19 cellular contexts compared by ENCODE assay signal in genomic region chr13:97466782-97467181, GRCh38. TPM values are rescaled to one million over a fixed set of nuclear protein-coding genes. Genes with fewer than 3 reads are reported as not detected.
A peak's percentile ranks its signal among the peaks of the same experiment; 100 is the strongest.
DNase-seq lines count a peak whose midpoint lies in the region; ATAC-seq and TF ChIP-seq lines count a peak whose summit lies in the region.
"Had no signal": no experiment of that assay in that cellular context is flagged by ENCODE, and none has a peak within 500 bp of the region (broad histone marks: within the 10 kb centered on the region; RNA-seq: fewer than 3 reads in every experiment).

No MANE protein-coding gene starts in this region.

- DNase-seq in A673 (ENCODE audit: low spot score) (no peak), IMR-90 (no peak), mesothelial cell of epicardium (ENCODE audit: low spot score in 2 of 2, unreplicated experiment in 2 of 2) (no peak), 8988T (no peak), activated gamma-delta T cell (lab: John Stamatoyannopoulos, UW) (no peak), DMS114 treated with DMSO at 0.1 percent for 48 hours (lab: John Stamatoyannopoulos, UW; ENCODE audit: unreplicated experiment) (no peak)
- DNase-seq in central memory CD8-positive, alpha-beta T cell (ENCODE audit: low spot score in 2 of 2): no peak
- DNase-seq: BE2C; C1 segment of cervical spinal cord; CD4-positive, CD25-positive, alpha-beta regulatory T cell; CD8-positive, alpha-beta memory T cell; COR-L47; DMS 273 treated with DMSO at 0.1 percent for 48 hours; GM23248; HCEC 1CT; HFFc6 had no signal

- no CpG with 5 or more reads among the region's 3 CpGs for WGBS in IMR-90 (ENCODE audit: extremely low coverage in 2 of 2, insufficient read length in 1 of 2), 2 experiments

- no peak for TF ChIP-seq POLR2A in IMR-90 (IDR thresholded peaks at IDR 0.05; ENCODE audit: low read depth, low read length)

- no peak overlapping the region for H4K8ac ChIP-seq in IMR-90 (ENCODE audit: low read depth in 2 of 2, low read length in 2 of 2)

- H3K27me3 ChIP-seq in A673 (replicated peaks; ENCODE audit: insufficient read depth, low read depth, low read length, poor library complexity) (no peaks in the 10 kb centered on the region), IMR-90 (ENCODE audit: control insufficient read depth, insufficient read depth, low read length) (no peaks in the 10 kb centered on the region)
- H3K27me3 ChIP-seq: BE2C had no signal

- no peak overlapping the region for H3K9ac ChIP-seq in IMR-90 (ENCODE audit: low read depth, low read length)
- H3K9ac ChIP-seq: GM23248 had no signal

- in situ Hi-C loops in IMR-90 (cut with MboI; ENCODE audit: low sequenced_read_pairs): no loop called here

- no peak overlapping the region for H3K4me3 ChIP-seq in A673 (ENCODE audit: low read depth, low read length, poor library complexity, severe bottlenecking)
- H3K4me3 ChIP-seq in IMR-90 (ENCODE audit: insufficient read depth, low read depth, low read length): no peak overlapping the region
- H3K4me3 ChIP-seq: GM23248 had no signal

- no peaks in the 10 kb centered on the region; the same call in 1 of the 2 replicates for H3K9me1 ChIP-seq in IMR-90 (ENCODE audit: insufficient read depth, low read length)

- CTCF ChIA-PET in A673 (lab: Charles Lee): no interaction called here
- CTCF ChIA-PET in IMR-90 (lab: Yijun Ruan, JAX): no interaction called here

- no peak for ATAC-seq in IMR-90 (ENCODE audit: low read depth)
- ATAC-seq in central memory CD8-positive, alpha-beta T cell (replicated peaks; ENCODE audit: extremely low read depth, poor library complexity, severe bottlenecking): no peak
- ATAC-seq in HG03196 (IDR thresholded peaks at IDR 0.05; ENCODE audit: unreplicated experiment): no peak
- ATAC-seq: HepG2 had no signal

- H3K27me3 Mint-ChIP-seq in central memory CD8-positive, alpha-beta T cell: no peaks in the 10 kb centered on the region
- no peaks in the 10 kb centered on the region for H3K27me3 Mint-ChIP-seq in mesothelial cell of epicardium (ENCODE audit: low read depth)
- H3K27me3 Mint-ChIP-seq: CD4-positive, CD25-positive, alpha-beta regulatory T cell; CD8-positive, alpha-beta memory T cell had no signal

- H2AK5ac ChIP-seq in IMR-90 (ENCODE audit: low read depth, low read length): no peak overlapping the region

- peaks cover 3% of the 10 kb centered on the region; the same call in 1 of the 2 replicates for H4K20me1 ChIP-seq in IMR-90 (ENCODE audit: insufficient read depth, low read length)

- H3K14ac ChIP-seq in IMR-90 (replicated peaks; ENCODE audit: low read depth, low read length): no peak overlapping the region

- no peak overlapping the region for H2BK15ac ChIP-seq in IMR-90 (ENCODE audit: low read depth, low read length)

- POLR2A ChIA-PET in A673 (lab: Charles Lee; ENCODE audit: low non-redundant PET) (no interaction called here), IMR-90 (lab: Charles Lee; ENCODE audit: unreplicated experiment) (no interaction called here)

- no peak overlapping the region for H2BK5ac ChIP-seq in IMR-90 (ENCODE audit: low read depth, low read length, poor library complexity, severe bottlenecking)

- no peak overlapping the region for H2BK120ac ChIP-seq in IMR-90 (ENCODE audit: low read depth, low read length)

- no peak overlapping the region for H3K27ac ChIP-seq in A673 (ENCODE audit: low read depth, low read length, poor library complexity, severe bottlenecking)
- H3K27ac ChIP-seq in IMR-90 (ENCODE audit: insufficient read depth, low read length): no peak overlapping the region
- H3K27ac ChIP-seq: 22Rv1, GM23248 had no signal

- H3K23ac ChIP-seq in IMR-90 (ENCODE audit: low read depth, low read length): no peak overlapping the region

- H3K27ac Mint-ChIP-seq in central memory CD8-positive, alpha-beta T cell (ENCODE audit: low read depth): peak overlapping the region; percentile 22
- H3K27ac Mint-ChIP-seq in mesothelial cell of epicardium: peak overlapping the region; percentile 43
- H3K27ac Mint-ChIP-seq: CD4-positive, CD25-positive, alpha-beta regulatory T cell; HFFc6 had no signal

- no peak overlapping the region for H3K4me3 Mint-ChIP-seq in central memory CD8-positive, alpha-beta T cell
- no peak overlapping the region for H3K4me3 Mint-ChIP-seq in mesothelial cell of epicardium
- H3K4me3 Mint-ChIP-seq: CD4-positive, CD25-positive, alpha-beta regulatory T cell; CD8-positive, alpha-beta memory T cell; HFFc6 had no signal

- no peak overlapping the region for H2AFZ ChIP-seq in IMR-90 (replicated peaks; ENCODE audit: low read length, poor library complexity)
- H2AFZ ChIP-seq: GM23248 had no signal

- H3K4me2 ChIP-seq in IMR-90 (ENCODE audit: low read depth, low read length): no peak overlapping the region; the same call in 1 of the 2 replicates

- dilution Hi-C loops in IMR-90 (cut with HindIII; ENCODE audit: low sequenced_read_pairs, unreplicated experiment): no loop called here

- H3K36me3 ChIP-seq in A673 (ENCODE audit: insufficient read depth, low read length, poor library complexity, severe bottlenecking) (no peaks in the 10 kb centered on the region), IMR-90 (ENCODE audit: control insufficient read depth, insufficient read depth, low read length) (peaks cover 10% of the 10 kb centered on the region)

- H2AK9ac ChIP-seq in IMR-90 (replicated peaks; ENCODE audit: low read depth, low read length, poor library complexity): no peak overlapping the region

- peaks cover 13 to 19% of the 10 kb centered on the region in 2 experiments; a peak in 3 of 4 replicates for H3K79me1 ChIP-seq in IMR-90 (ENCODE audit: low read depth in 1 of 2, low read length in 2 of 2)

- no peak overlapping the region for H4K91ac ChIP-seq in IMR-90 (ENCODE audit: insufficient read depth, low read depth, low read length)

- H3K18ac ChIP-seq in IMR-90 (ENCODE audit: low read depth, low read length): no peak overlapping the region; the same call in 1 of the 2 replicates

- H3K4me1 ChIP-seq in A673 (ENCODE audit: insufficient read depth, low read length, poor library complexity, severe bottlenecking): peaks cover 23% of the 10 kb centered on the region
- peaks cover 2% of the 10 kb centered on the region; the same call in 1 of the 2 replicates for H3K4me1 ChIP-seq in IMR-90 (ENCODE audit: control insufficient read depth, insufficient read depth, low read length)
- H3K4me1 ChIP-seq: BE2C had no signal

- H3K9me3 Mint-ChIP-seq in central memory CD8-positive, alpha-beta T cell: no peaks in the 10 kb centered on the region
- peaks cover 2% of the 10 kb centered on the region for H3K9me3 Mint-ChIP-seq in mesothelial cell of epicardium
- H3K9me3 Mint-ChIP-seq: CD8-positive, alpha-beta memory T cell; HFFc6 had no signal

- H3K9me3 ChIP-seq in A673 (ENCODE audit: low read depth, low read length, poor library complexity, severe bottlenecking): no peaks in the 10 kb centered on the region
- H3K9me3 ChIP-seq in IMR-90 (ENCODE audit: control insufficient read depth, insufficient read depth, low read length): no peaks in the 10 kb centered on the region
- H3K9me3 ChIP-seq: BE2C had no signal

- H3K4ac ChIP-seq in IMR-90 (ENCODE audit: low read depth, low read length): no peak overlapping the region

- no peak overlapping the region for H4K5ac ChIP-seq in IMR-90 (ENCODE audit: low read depth, low read length)

- BruUV-seq in A673 (replicated peaks; lab: Mats Ljungman, UMichigan) (TSS peak; percentile 20), IMR-90 (replicated peaks; lab: Mats Ljungman, UMichigan) (TSS peak; percentile 41)

- no peak overlapping the region for H2BK20ac ChIP-seq in IMR-90 (ENCODE audit: low read depth, low read length)

- no peak for TF ChIP-seq RAD21 in IMR-90 (IDR thresholded peaks at IDR 0.05; ENCODE audit: low read length)

- TF ChIP-seq CTCF in A673 (conservative IDR thresholded peaks at IDR 0.05; ENCODE audit: low read depth, low read length): no peak
- TF ChIP-seq CTCF in IMR-90 (conservative IDR thresholded peaks at IDR 0.05; ENCODE audit: low read depth, low read length): no peak
- no peak for TF ChIP-seq CTCF in mesothelial cell of epicardium (IDR thresholded peaks at IDR 0.05; ENCODE audit: unreplicated experiment)

- no peak overlapping the region for H3K56ac ChIP-seq in IMR-90 (ENCODE audit: extremely low read depth, insufficient read depth, low read length)

- no peaks in the 10 kb centered on the region for H3K4me1 Mint-ChIP-seq in central memory CD8-positive, alpha-beta T cell
- peaks cover 25% of the 10 kb centered on the region for H3K4me1 Mint-ChIP-seq in mesothelial cell of epicardium
- H3K4me1 Mint-ChIP-seq: CD8-positive, alpha-beta memory T cell had no signal

- intact Hi-C loops in A673 (cut with micrococcal nuclease; ENCODE audit: unreplicated experiment): no loop called here
- intact Hi-C loops in IMR-90 (cut with micrococcal nuclease): no loop called here

- H3K36me3 Mint-ChIP-seq in central memory CD8-positive, alpha-beta T cell (ENCODE audit: insufficient read depth): peaks cover 6% of the 10 kb centered on the region
- H3K36me3 Mint-ChIP-seq in mesothelial cell of epicardium: peaks cover 16% of the 10 kb centered on the region

TF ChIP-seq in IMR-90, 13 proteins besides CTCF, POLR2A, EP300 and RAD21 (continues in another document):
- TF ChIP-seq SMC3 (IDR thresholded peaks at IDR 0.05; ENCODE audit: low read depth, low read length): no peak
- TF ChIP-seq ELK1 (IDR thresholded peaks at IDR 0.05; ENCODE audit: borderline replicate concordance, low read depth, low read length): no peak
- no peak for TF ChIP-seq MXI1 (IDR thresholded peaks at IDR 0.05; ENCODE audit: borderline replicate concordance, low read depth, low read length)
- TF ChIP-seq RCOR1 (IDR thresholded peaks at IDR 0.05; ENCODE audit: insufficient replicate concordance, low read length): no peak

RNA-seq across cellular contexts. Expression of gene RAP2A, which starts 32.8 kb away (rescaled TPM):
- 32.8 and 43.6 TPM in 2 replicates for total RNA-seq in A673 (2021)
- 21.0 and 28.9 TPM in 2 replicates for total RNA-seq in IMR-90 (2012; rRNA removed)
- 5.5 and 6.4 TPM in 2 replicates for polyA plus RNA-seq in IMR-90 (2012; rRNA removed)
- polyA plus RNA-seq in IMR-90 (2012; cell fraction: cytosol; rRNA removed): 1.3 and 2.1 TPM in 2 replicates
- 1.4 and 6.4 TPM in 2 replicates for polyA plus RNA-seq in IMR-90 (2012; cell fraction: nucleus; rRNA removed; ENCODE audit: low replicate concordance)
- 28.7 to 31.8 TPM (median 31.3 TPM) in 3 replicates for total RNA-seq in mesothelial cell of epicardium
